ENCODE assay signal across 30 cellular contexts in genomic region chr20:41623625-41624024, GRCh38.
"Had no signal": no experiment of that assay in that cellular context is flagged by ENCODE, and none has a peak within 500 bp of the region (broad histone marks: within the 10 kb centered on the region; RNA-seq: fewer than 3 reads in every experiment).

No MANE protein-coding gene starts in this region.

- H3K27ac ChIP-seq: brain microvascular endothelial cell, coronary artery, dorsolateral prefrontal cortex, WERI-Rb-1 had no signal

- FAIRE-seq: astrocyte, bronchial epithelial cell, frontal cortex had no signal

- H3K27ac Mint-ChIP-seq: activated CD4-positive, alpha-beta memory T cell treated with anti-CD3 and anti-CD28 coated beads, Interleukin-2, amount 10 ng/mL, durations not matched to agents 7 days and 5 days; activated CD4-positive, alpha-beta T cell treated with anti-CD3 and anti-CD28 coated beads for 36 hours; activated CD4-positive, alpha-beta T cell treated with anti-CD3 and anti-CD28 coated beads, Interleukin-2, amount 10 ng/mL, durations not matched to agents 24 days and 14 days; activated naive CD8-positive, alpha-beta T cell; activated T-cell treated with anti-CD3 and anti-CD28 coated beads, Interleukin-2, amount 50 U/mL, for 24 hours; activated T-cell treated with anti-CD3 and anti-CD28 coated beads, Interleukin-2, amount 50 U/mL, for 72 hours; dendritic cell treated with granulocyte-macrophage colony-stimulating factor and Interleukin-4, amounts not matched to agents 40 ng/mL and 50 ng/mL, for 4 days; endodermal cell had no signal

- H3K4me3 Mint-ChIP-seq: activated CD4-positive, alpha-beta memory T cell treated with anti-CD3 and anti-CD28 coated beads, Interleukin-2, amount 10 ng/mL, durations not matched to agents 7 days and 5 days; activated CD4-positive, alpha-beta T cell treated with anti-CD3 and anti-CD28 coated beads for 36 hours; activated CD4-positive, alpha-beta T cell treated with anti-CD3 and anti-CD28 coated beads, Interleukin-2, amount 10 ng/mL, durations not matched to agents 24 days and 14 days; activated naive CD8-positive, alpha-beta T cell; activated T-cell treated with anti-CD3 and anti-CD28 coated beads, Interleukin-2, amount 50 U/mL, for 24 hours; activated T-cell treated with anti-CD3 and anti-CD28 coated beads, Interleukin-2, amount 50 U/mL, for 72 hours; central memory CD8-positive, alpha-beta T cell; dendritic cell treated with granulocyte-macrophage colony-stimulating factor and Interleukin-4, amounts not matched to agents 40 ng/mL and 50 ng/mL, for 4 days; endodermal cell had no signal

- DNase-seq: activated CD4-positive, alpha-beta memory T cell treated with anti-CD3 and anti-CD28 coated beads, Interleukin-2, amount 10 ng/mL, durations not matched to agents 7 days and 5 days; activated CD4-positive, alpha-beta T cell treated with anti-CD3 and anti-CD28 coated beads for 36 hours; activated CD4-positive, alpha-beta T cell treated with anti-CD3 and anti-CD28 coated beads, Interleukin-2, amount 10 ng/mL, durations not matched to agents 24 days and 14 days; activated CD4-positive, CD25-positive, alpha-beta regulatory T cell; activated CD4-positive, CD25-positive, alpha-beta regulatory T cell treated with anti-CD3 and anti-CD28 coated beads, Interleukin-2, amount 50 U/mL, for 72 hours; activated CD8-positive, alpha-beta memory T cell treated with anti-CD3 and anti-CD28 coated beads, Interleukin-2, amount 50 U/mL, for 48 hours; activated gamma-delta T cell; activated naive CD4-positive, alpha-beta T cell; activated naive CD4-positive, alpha-beta T cell treated with anti-CD3 and anti-CD28 coated beads, Interleukin-2, amount 50 U/mL, for 16 hours; activated T-cell treated with anti-CD3 and anti-CD28 coated beads for 4 hours; activated T-cell treated with anti-CD3 and anti-CD28 coated beads, Interleukin-2, amount 50 U/mL, for 24 hours; activated T-cell treated with anti-CD3 and anti-CD28 coated beads, Interleukin-2, amount 50 U/mL, for 72 hours; amniotic stem cell; anterior cingulate cortex; brain microvascular endothelial cell; dorsolateral prefrontal cortex; effector memory CD4-positive, alpha-beta T cell; endodermal cell; foreskin fibroblast; hippocampal formation; T-helper 9 cell; WERI-Rb-1 had no signal

- ATAC-seq: activated CD4-positive, alpha-beta T cell treated with anti-CD3 and anti-CD28 coated beads for 36 hours; activated T-cell treated with anti-CD3 and anti-CD28 coated beads, Interleukin-2, amount 50 U/mL, for 72 hours; esophagus mucosa had no signal

- H3K9me3 Mint-ChIP-seq: activated CD4-positive, alpha-beta memory T cell treated with anti-CD3 and anti-CD28 coated beads, Interleukin-2, amount 10 ng/mL, durations not matched to agents 7 days and 5 days; activated CD4-positive, alpha-beta T cell treated with anti-CD3 and anti-CD28 coated beads, Interleukin-2, amount 10 ng/mL, durations not matched to agents 24 days and 14 days; activated T-cell treated with anti-CD3 and anti-CD28 coated beads, Interleukin-2, amount 50 U/mL, for 24 hours; activated T-cell treated with anti-CD3 and anti-CD28 coated beads, Interleukin-2, amount 50 U/mL, for 72 hours; central memory CD8-positive, alpha-beta T cell; endodermal cell had no signal

- H3K36me3 ChIP-seq: brain microvascular endothelial cell, WERI-Rb-1 had no signal

- H3K27me3 Mint-ChIP-seq: activated CD4-positive, alpha-beta T cell treated with anti-CD3 and anti-CD28 coated beads for 36 hours; activated naive CD8-positive, alpha-beta T cell; activated T-cell treated with anti-CD3 and anti-CD28 coated beads, Interleukin-2, amount 50 U/mL, for 24 hours; central memory CD8-positive, alpha-beta T cell had no signal

- H3K36me3 Mint-ChIP-seq: activated naive CD8-positive, alpha-beta T cell had no signal

- H3K27me3 ChIP-seq: brain microvascular endothelial cell, dorsolateral prefrontal cortex had no signal

- H3K4me3 ChIP-seq: coronary artery, dorsolateral prefrontal cortex had no signal
